1 cellular context compared by ENCODE assay signal in the genomic region with DNA sequence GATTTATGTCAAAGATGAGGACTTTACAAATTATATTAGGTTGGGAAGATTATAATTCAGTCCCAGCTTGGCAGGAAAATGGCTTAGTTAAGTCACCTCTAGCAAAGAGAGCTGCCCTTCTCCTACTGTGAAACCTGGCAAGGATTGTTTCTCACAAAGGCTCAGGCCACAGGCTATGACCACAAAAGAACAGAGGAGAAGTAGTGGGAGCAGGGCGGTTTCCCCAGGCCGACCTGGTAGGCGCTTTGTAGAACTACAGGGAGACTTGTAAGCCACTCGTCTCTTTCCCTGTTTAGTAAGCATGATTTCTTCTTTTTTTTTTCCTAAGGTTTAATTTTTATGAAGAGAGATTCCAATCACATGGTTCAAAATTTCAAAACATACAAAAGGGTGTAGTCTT.
TF ChIP-seq lines count a peak whose summit lies in the region.

No MANE protein-coding gene starts in this region.

TF ChIP-seq in SK-N-SH treated with all-trans-retinoic acid at 6 μM for 48 hours, 23 proteins besides CTCF, POLR2A, EP300 and RAD21 (continued from another document):
- TF ChIP-seq, protein P1, sequence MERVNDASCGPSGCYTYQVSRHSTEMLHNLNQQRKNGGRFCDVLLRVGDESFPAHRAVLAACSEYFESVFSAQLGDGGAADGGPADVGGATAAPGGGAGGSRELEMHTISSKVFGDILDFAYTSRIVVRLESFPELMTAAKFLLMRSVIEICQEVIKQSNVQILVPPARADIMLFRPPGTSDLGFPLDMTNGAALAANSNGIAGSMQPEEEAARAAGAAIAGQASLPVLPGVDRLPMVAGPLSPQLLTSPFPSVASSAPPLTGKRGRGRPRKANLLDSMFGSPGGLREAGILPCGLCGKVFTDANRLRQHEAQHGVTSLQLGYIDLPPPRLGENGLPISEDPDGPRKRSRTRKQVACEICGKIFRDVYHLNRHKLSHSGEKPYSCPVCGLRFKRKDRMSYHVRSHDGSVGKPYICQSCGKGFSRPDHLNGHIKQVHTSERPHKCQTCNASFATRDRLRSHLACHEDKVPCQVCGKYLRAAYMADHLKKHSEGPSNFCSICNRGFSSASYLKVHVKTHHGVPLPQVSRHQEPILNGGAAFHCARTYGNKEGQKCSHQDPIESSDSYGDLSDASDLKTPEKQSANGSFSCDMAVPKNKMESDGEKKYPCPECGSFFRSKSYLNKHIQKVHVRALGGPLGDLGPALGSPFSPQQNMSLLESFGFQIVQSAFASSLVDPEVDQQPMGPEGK (CRISPR knock-in tag; IDR thresholded peaks at IDR 0.05; ENCODE audit: borderline replicate concordance) = no peak
- TF ChIP-seq GLIS3 (CRISPR knock-in tag; IDR thresholded peaks at IDR 0.05) = no peak
- no peak for TF ChIP-seq ZC3H10 (CRISPR knock-in tag; IDR thresholded peaks at IDR 0.05)
- TF ChIP-seq RARB (CRISPR knock-in tag; IDR thresholded peaks at IDR 0.05) = no peak
- TF ChIP-seq TCF4 (CRISPR knock-in tag; IDR thresholded peaks at IDR 0.05; ENCODE audit: borderline replicate concordance) = no peak
- TF ChIP-seq, protein P2, sequence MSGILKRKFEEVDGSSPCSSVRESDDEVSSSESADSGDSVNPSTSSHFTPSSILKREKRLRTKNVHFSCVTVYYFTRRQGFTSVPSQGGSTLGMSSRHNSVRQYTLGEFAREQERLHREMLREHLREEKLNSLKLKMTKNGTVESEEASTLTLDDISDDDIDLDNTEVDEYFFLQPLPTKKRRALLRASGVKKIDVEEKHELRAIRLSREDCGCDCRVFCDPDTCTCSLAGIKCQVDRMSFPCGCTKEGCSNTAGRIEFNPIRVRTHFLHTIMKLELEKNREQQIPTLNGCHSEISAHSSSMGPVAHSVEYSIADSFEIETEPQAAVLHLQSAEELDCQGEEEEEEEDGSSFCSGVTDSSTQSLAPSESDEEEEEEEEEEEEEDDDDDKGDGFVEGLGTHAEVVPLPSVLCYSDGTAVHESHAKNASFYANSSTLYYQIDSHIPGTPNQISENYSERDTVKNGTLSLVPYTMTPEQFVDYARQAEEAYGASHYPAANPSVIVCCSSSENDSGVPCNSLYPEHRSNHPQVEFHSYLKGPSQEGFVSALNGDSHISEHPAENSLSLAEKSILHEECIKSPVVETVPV (CRISPR knock-in tag; IDR thresholded peaks at IDR 0.05) = no peak
- no peak for TF ChIP-seq ZNF8 (CRISPR knock-in tag; IDR thresholded peaks at IDR 0.05)
- TF ChIP-seq CSDC2 (CRISPR knock-in tag; IDR thresholded peaks at IDR 0.05) = no peak
- TF ChIP-seq OSR1 (CRISPR knock-in tag; IDR thresholded peaks at IDR 0.05) = no peak
- TF ChIP-seq, protein P3, sequence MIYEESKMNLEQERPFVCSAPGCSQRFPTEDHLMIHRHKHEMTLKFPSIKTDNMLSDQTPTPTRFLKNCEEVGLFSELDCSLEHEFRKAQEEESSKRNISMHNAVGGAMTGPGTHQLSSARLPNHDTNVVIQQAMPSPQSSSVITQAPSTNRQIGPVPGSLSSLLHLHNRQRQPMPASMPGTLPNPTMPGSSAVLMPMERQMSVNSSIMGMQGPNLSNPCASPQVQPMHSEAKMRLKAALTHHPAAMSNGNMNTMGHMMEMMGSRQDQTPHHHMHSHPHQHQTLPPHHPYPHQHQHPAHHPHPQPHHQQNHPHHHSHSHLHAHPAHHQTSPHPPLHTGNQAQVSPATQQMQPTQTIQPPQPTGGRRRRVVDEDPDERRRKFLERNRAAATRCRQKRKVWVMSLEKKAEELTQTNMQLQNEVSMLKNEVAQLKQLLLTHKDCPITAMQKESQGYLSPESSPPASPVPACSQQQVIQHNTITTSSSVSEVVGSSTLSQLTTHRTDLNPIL (CRISPR knock-in tag; IDR thresholded peaks at IDR 0.05; ENCODE audit: low read depth) = no peak
- no peak for TF ChIP-seq TOX (CRISPR knock-in tag; IDR thresholded peaks at IDR 0.05; ENCODE audit: borderline replicate concordance)
- TF ChIP-seq ARNTL (CRISPR knock-in tag; IDR thresholded peaks at IDR 0.05; ENCODE audit: borderline replicate concordance, low read depth) = no peak
- TF ChIP-seq ZNF565 (CRISPR knock-in tag; conservative IDR thresholded peaks at IDR 0.05; ENCODE audit: low read depth) = no peak
- TF ChIP-seq ZFP3 (CRISPR knock-in tag; IDR thresholded peaks at IDR 0.05) = no peak
